In genomic region chr18:4524096-4524495, GRCh38 we compare ENCODE assay signal across 1 cellular context.
TF ChIP-seq lines count a peak whose summit lies in the region.

No MANE protein-coding gene starts in this region.

TF ChIP-seq in WTC11, 78 proteins besides CTCF, POLR2A, EP300 and RAD21 (continued from another document):
- TF ChIP-seq, protein P1, sequence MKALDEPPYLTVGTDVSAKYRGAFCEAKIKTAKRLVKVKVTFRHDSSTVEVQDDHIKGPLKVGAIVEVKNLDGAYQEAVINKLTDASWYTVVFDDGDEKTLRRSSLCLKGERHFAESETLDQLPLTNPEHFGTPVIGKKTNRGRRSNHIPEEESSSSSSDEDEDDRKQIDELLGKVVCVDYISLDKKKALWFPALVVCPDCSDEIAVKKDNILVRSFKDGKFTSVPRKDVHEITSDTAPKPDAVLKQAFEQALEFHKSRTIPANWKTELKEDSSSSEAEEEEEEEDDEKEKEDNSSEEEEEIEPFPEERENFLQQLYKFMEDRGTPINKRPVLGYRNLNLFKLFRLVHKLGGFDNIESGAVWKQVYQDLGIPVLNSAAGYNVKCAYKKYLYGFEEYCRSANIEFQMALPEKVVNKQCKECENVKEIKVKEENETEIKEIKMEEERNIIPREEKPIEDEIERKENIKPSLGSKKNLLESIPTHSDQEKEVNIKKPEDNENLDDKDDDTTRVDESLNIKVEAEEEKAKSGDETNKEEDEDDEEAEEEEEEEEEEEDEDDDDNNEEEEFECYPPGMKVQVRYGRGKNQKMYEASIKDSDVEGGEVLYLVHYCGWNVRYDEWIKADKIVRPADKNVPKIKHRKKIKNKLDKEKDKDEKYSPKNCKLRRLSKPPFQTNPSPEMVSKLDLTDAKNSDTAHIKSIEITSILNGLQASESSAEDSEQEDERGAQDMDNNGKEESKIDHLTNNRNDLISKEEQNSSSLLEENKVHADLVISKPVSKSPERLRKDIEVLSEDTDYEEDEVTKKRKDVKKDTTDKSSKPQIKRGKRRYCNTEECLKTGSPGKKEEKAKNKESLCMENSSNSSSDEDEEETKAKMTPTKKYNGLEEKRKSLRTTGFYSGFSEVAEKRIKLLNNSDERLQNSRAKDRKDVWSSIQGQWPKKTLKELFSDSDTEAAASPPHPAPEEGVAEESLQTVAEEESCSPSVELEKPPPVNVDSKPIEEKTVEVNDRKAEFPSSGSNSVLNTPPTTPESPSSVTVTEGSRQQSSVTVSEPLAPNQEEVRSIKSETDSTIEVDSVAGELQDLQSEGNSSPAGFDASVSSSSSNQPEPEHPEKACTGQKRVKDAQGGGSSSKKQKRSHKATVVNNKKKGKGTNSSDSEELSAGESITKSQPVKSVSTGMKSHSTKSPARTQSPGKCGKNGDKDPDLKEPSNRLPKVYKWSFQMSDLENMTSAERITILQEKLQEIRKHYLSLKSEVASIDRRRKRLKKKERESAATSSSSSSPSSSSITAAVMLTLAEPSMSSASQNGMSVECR (CRISPR knock-in tag; IDR thresholded peaks at IDR 0.05; ENCODE audit: borderline replicate concordance): no peak
- TF ChIP-seq, protein P2, sequence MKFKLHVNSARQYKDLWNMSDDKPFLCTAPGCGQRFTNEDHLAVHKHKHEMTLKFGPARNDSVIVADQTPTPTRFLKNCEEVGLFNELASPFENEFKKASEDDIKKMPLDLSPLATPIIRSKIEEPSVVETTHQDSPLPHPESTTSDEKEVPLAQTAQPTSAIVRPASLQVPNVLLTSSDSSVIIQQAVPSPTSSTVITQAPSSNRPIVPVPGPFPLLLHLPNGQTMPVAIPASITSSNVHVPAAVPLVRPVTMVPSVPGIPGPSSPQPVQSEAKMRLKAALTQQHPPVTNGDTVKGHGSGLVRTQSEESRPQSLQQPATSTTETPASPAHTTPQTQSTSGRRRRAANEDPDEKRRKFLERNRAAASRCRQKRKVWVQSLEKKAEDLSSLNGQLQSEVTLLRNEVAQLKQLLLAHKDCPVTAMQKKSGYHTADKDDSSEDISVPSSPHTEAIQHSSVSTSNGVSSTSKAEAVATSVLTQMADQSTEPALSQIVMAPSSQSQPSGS (CRISPR knock-in tag; IDR thresholded peaks at IDR 0.05; ENCODE audit: borderline replicate concordance, low read depth): no peak
- no peak for TF ChIP-seq HMGA2 (CRISPR knock-in tag; IDR thresholded peaks at IDR 0.05)
TF ChIP-seq in WTC11: peak in this region for 0.
